10 cellular contexts compared by ENCODE assay signal in genomic region chr15:85688703-85689102, GRCh38.
A peak's percentile ranks its signal among the peaks of the same experiment; 100 is the strongest.
DNase-seq lines count a peak whose midpoint lies in the region; ATAC-seq, FAIRE-seq and TF ChIP-seq lines count a peak whose summit lies in the region.
"Had no signal": no experiment of that assay in that cellular context is flagged by ENCODE, and none has a peak within 500 bp of the region (broad histone marks: within the 10 kb centered on the region; RNA-seq: fewer than 3 reads in every experiment).

No MANE protein-coding gene starts in this region.

- peak overlapping the region; percentile 75 for H3K4me2 ChIP-seq in DND-41 (ENCODE audit: insufficient read depth, low read length)

- FAIRE-seq in GM19239 (lab: Jason Lieb, UNC) = no peak

- ATAC-seq in DND-41 (ENCODE audit: insufficient read depth, low read depth) (0 out of 3 replicates have a peak, but pooled peaks have one; percentile 19), GM21529 (IDR thresholded peaks at IDR 0.05; ENCODE audit: unreplicated experiment) (no peak)

- peak overlapping the region; percentile 88 for H3K4me3 Mint-ChIP-seq in activated naive CD8-positive, alpha-beta T cell treated with anti-CD3 and anti-CD28 coated beads for 36 hours
- no peak overlapping the region for H3K4me3 Mint-ChIP-seq in nephron

- H2AFZ ChIP-seq in DND-41 (ENCODE audit: low read depth, low read length) = peak overlapping the region; percentile 66

- H3K27me3 ChIP-seq in DND-41 (ENCODE audit: insufficient read depth, low read length, poor library complexity) = no peaks in the 10 kb centered on the region

- H3K4me1 Mint-ChIP-seq in activated naive CD8-positive, alpha-beta T cell treated with anti-CD3 and anti-CD28 coated beads for 36 hours = peaks cover 71% of the 10 kb centered on the region
- peaks cover 19% of the 10 kb centered on the region for H3K4me1 Mint-ChIP-seq in nephron

- DNase-seq in DND-41 = no peak
- DNase-seq in activated naive CD8-positive, alpha-beta T cell treated with anti-CD3 and anti-CD28 coated beads for 36 hours = no peak
- no peak for DNase-seq in NCI-H2196 treated with DMSO at 0.1 percent for 48 hours (lab: John Stamatoyannopoulos, UW; ENCODE audit: unreplicated experiment)
- no peak for DNase-seq in GM19239 (ENCODE audit: insufficient read length, low spot score)
- no peak for DNase-seq in HuH-7 (ENCODE audit: low spot score)
- DNase-seq: islet precursor cell, NCI-H1694 treated with DMSO at 0.1 percent for 48 hours had no signal

- H3K27ac ChIP-seq in DND-41 (ENCODE audit: low read length) = peak overlapping the region; percentile 86
- H3K27ac ChIP-seq in KOPT-K1 (ENCODE audit: low read depth, low read length, poor library complexity, severe bottlenecking) = peak overlapping the region; percentile 96

- no peaks in the 10 kb centered on the region for H3K27me3 Mint-ChIP-seq in activated naive CD8-positive, alpha-beta T cell treated with anti-CD3 and anti-CD28 coated beads for 36 hours
- no peaks in the 10 kb centered on the region for H3K27me3 Mint-ChIP-seq in nephron (ENCODE audit: low read depth)

- TF ChIP-seq CTCF in DND-41 (IDR thresholded peaks at IDR 0.05; ENCODE audit: borderline replicate concordance, extremely low read depth, low read length, poor library complexity, severe bottlenecking) = no peak
- TF ChIP-seq CTCF in nephron (IDR thresholded peaks at IDR 0.05; ENCODE audit: unreplicated experiment in 3 of 3) = no peak

- H3K27ac Mint-ChIP-seq in activated naive CD8-positive, alpha-beta T cell treated with anti-CD3 and anti-CD28 coated beads for 36 hours = peak overlapping the region; percentile 99
- H3K27ac Mint-ChIP-seq in nephron = peak overlapping the region; percentile 90 to 95 (median 93)

- peak overlapping the region; percentile 71 for H3K9ac ChIP-seq in DND-41 (ENCODE audit: low read depth, low read length)

- no peaks in the 10 kb centered on the region for H4K20me1 ChIP-seq in DND-41 (ENCODE audit: insufficient read depth, low read length)

- peaks cover 28% of the 10 kb centered on the region for H3K79me2 ChIP-seq in DND-41 (ENCODE audit: insufficient read depth, low read length)

- H3K36me3 ChIP-seq in DND-41 (ENCODE audit: insufficient read depth, low read length) (peaks cover 13% of the 10 kb centered on the region), KOPT-K1 (ENCODE audit: insufficient read depth, low read length) (peaks cover 33% of the 10 kb centered on the region)

- peaks cover 42% of the 10 kb centered on the region for H3K36me3 Mint-ChIP-seq in activated naive CD8-positive, alpha-beta T cell treated with anti-CD3 and anti-CD28 coated beads for 36 hours
- H3K36me3 Mint-ChIP-seq in nephron (ENCODE audit: low read depth) = peaks cover 51% of the 10 kb centered on the region

- H3K4me3 ChIP-seq in DND-41 (ENCODE audit: low read depth in 1 of 2, low read length in 2 of 2) = 0 out of 4 replicates have a peak overlapping the region, but pooled peaks of 1 of the 2 experiments have one; percentile 14

- peaks cover 45% of the 10 kb centered on the region for H3K4me1 ChIP-seq in DND-41 (ENCODE audit: insufficient read depth, low read length)

- H3K9me3 Mint-ChIP-seq in activated naive CD8-positive, alpha-beta T cell treated with anti-CD3 and anti-CD28 coated beads for 36 hours = no peaks in the 10 kb centered on the region
- H3K9me3 Mint-ChIP-seq in nephron = no peaks in the 10 kb centered on the region

- H3K9me3 ChIP-seq in DND-41 (ENCODE audit: insufficient read depth, low read length, severe bottlenecking) (no peaks in the 10 kb centered on the region), KOPT-K1 (ENCODE audit: insufficient read depth, low read length, poor library complexity, severe bottlenecking) (no peaks in the 10 kb centered on the region)
